20 cellular contexts compared by ENCODE assay signal in genomic region chr14:94500264-94500663, GRCh38. TPM values are rescaled to one million over a fixed set of nuclear protein-coding genes. Genes with fewer than 3 reads are reported as not detected.
DNase-seq lines count a peak whose midpoint lies in the region; ATAC-seq lines count a peak whose summit lies in the region.
"Had no signal": no experiment of that assay in that cellular context is flagged by ENCODE, and none has a peak within 500 bp of the region (broad histone marks: within the 10 kb centered on the region; RNA-seq: fewer than 3 reads in every experiment).

No MANE protein-coding gene starts in this region.

- H3K27ac Mint-ChIP-seq in T-helper 17 cell = no peak overlapping the region
- H3K27ac Mint-ChIP-seq: CD4-positive, alpha-beta T cell; H9 had no signal

- intact Hi-C loops in cardiac septum (cut with DNase I) (no loop called here), left ventricle myocardium superior (cut with micrococcal nuclease) (no loop called here)

- H3K4me1 Mint-ChIP-seq in T-helper 17 cell = no peaks in the 10 kb centered on the region
- H3K4me1 Mint-ChIP-seq: H9 had no signal

- H3K9me3 ChIP-seq in T-helper 17 cell (ENCODE audit: control insufficient read depth, low read length, poor library complexity, severe bottlenecking) = no peaks in the 10 kb centered on the region
- H3K9me3 ChIP-seq: A549, Caco-2 had no signal

- peaks cover 3% of the 10 kb centered on the region for H3K36me3 Mint-ChIP-seq in T-helper 17 cell (ENCODE audit: low read depth)

- ATAC-seq in left ventricle myocardium superior (no peak), T-helper 17 cell (no peak), HG03432 (IDR thresholded peaks at IDR 0.05; ENCODE audit: unreplicated experiment) (no peak), HG02885 (IDR thresholded peaks at IDR 0.05; ENCODE audit: poor library complexity, unreplicated experiment) (no peak)
- ATAC-seq: A549, K562 had no signal

- peak overlapping the region; percentile 49 for H3K4me3 Mint-ChIP-seq in T-helper 17 cell
- H3K4me3 Mint-ChIP-seq: CD4-positive, alpha-beta T cell; H9 had no signal

- DNase-seq in cardiac septum (ENCODE audit: low spot score) (peak; percentile 22), left ventricle myocardium superior (no peak), T-helper 17 cell (no peak), iPS-NIHi11 (ENCODE audit: low spot score) (peak; percentile 28), HUDEP-2 (lab: John Stamatoyannopoulos, UW; ENCODE audit: unreplicated experiment in 76 of 76) (no peak)
- DNase-seq: AML-193; Caco-2; CD4-positive, alpha-beta T cell; DMS153; DMS79; GDM1; GOT3; H9; IMR-90 had no signal

- H3K27me3 Mint-ChIP-seq in T-helper 17 cell = peaks cover 39% of the 10 kb centered on the region

RNA-seq across cellular contexts. Expression of gene SERPINA12, which starts 9.0 kb away (rescaled TPM):
- total RNA-seq in cardiac septum = not detected
- not detected for total RNA-seq in left ventricle myocardium superior
- total RNA-seq in T-helper 17 cell = not detected
- total RNA-seq: Caco-2; CD4-positive, alpha-beta T cell; Daoy; H9; HT-29; IMR-90; K562 had no signal

RNA-seq across cellular contexts. Expression of gene SERPINA9, which starts 24.3 kb away (rescaled TPM):
- total RNA-seq in cardiac septum = not detected
- not detected for total RNA-seq in left ventricle myocardium superior
- not detected for total RNA-seq in T-helper 17 cell
- total RNA-seq: Caco-2; CD4-positive, alpha-beta T cell; H9; HT-29; K562 had no signal

RNA-seq across cellular contexts. Expression of gene SERPINA11, which starts 47.7 kb away (rescaled TPM):
- total RNA-seq in cardiac septum (not detected), left ventricle myocardium superior (not detected), T-helper 17 cell (not detected)
- total RNA-seq: CD4-positive, alpha-beta T cell; Daoy; H9; HT-29; IMR-90; K562 had no signal

Comparison
In these comparisons a context has a peak if more than half of its experiments do, and no peak if none do; other contexts are left out.
1. DNase-seq: peak in cardiac septum (single experiment) and iPS-NIHi11 (single experiment); none in left ventricle myocardium superior (single experiment), T-helper 17 cell (0 of 3) and HUDEP-2 (0 of 76).